ENCODE assay signal across 2 cellular contexts in genomic region chr22:41531422-41531727, GRCh38.
A peak's percentile ranks its signal among the peaks of the same experiment; 100 is the strongest.
TF ChIP-seq lines count a peak whose summit lies in the region.

No MANE protein-coding gene starts in this region.

TF ChIP-seq in IMR-90, 13 proteins besides CTCF, POLR2A, EP300 and RAD21:
- TF ChIP-seq SMC3 (IDR thresholded peaks at IDR 0.05; ENCODE audit: low read depth, low read length) (no peak), RFX5 (IDR thresholded peaks at IDR 0.05; ENCODE audit: low read depth, low read length) (no peak), MAFK (IDR thresholded peaks at IDR 0.05; ENCODE audit: low read depth, low read length) (no peak), RCOR1 (IDR thresholded peaks at IDR 0.05; ENCODE audit: insufficient replicate concordance, low read length) (no peak), ELK1 (IDR thresholded peaks at IDR 0.05; ENCODE audit: borderline replicate concordance, low read depth, low read length) (no peak), USF2 (IDR thresholded peaks at IDR 0.05; ENCODE audit: low read depth, low read length) (no peak), NFE2L2 (IDR thresholded peaks at IDR 0.05; ENCODE audit: low read depth, low read length) (no peak), MXI1 (IDR thresholded peaks at IDR 0.05; ENCODE audit: borderline replicate concordance, low read depth, low read length) (no peak), CEBPB (IDR thresholded peaks at IDR 0.05; ENCODE audit: low read depth, low read length) (no peak), BHLHE40 (IDR thresholded peaks at IDR 0.05; ENCODE audit: low read depth, low read length) (no peak), FOS (IDR thresholded peaks at IDR 0.05; ENCODE audit: low read depth, low read length) (no peak)

TF ChIP-seq in K562, 482 proteins besides CTCF, POLR2A, EP300 and RAD21:
- peak; percentile 33 for TF ChIP-seq POLR2G (IDR thresholded peaks at IDR 0.05; ENCODE audit: low read depth, low read length)
- no peak for TF ChIP-seq CREB3L1 (IDR thresholded peaks at IDR 0.05; ENCODE audit: borderline replicate concordance, low read depth)
- TF ChIP-seq DDX20 (tag; IDR thresholded peaks at IDR 0.05; ENCODE audit: low read depth) = no peak
